Comparison of ENCODE assay signal across 25 cellular contexts in genomic region chr19:31981545-31981944, GRCh38.
DNase-seq lines count a peak whose midpoint lies in the region; ATAC-seq and TF ChIP-seq lines count a peak whose summit lies in the region.
"Had no signal": no experiment of that assay in that cellular context is flagged by ENCODE, and none has a peak within 500 bp of the region (broad histone marks: within the 10 kb centered on the region; RNA-seq: fewer than 3 reads in every experiment).

No MANE protein-coding gene starts in this region.

- H3K4me2 ChIP-seq in neuronal stem cell (ENCODE audit: insufficient read depth, low read length, poor library complexity, severe bottlenecking): no peak overlapping the region
- H3K4me2 ChIP-seq: BLaER1 had no signal

- H3K9me3 ChIP-seq in esophagus muscularis mucosa: peaks cover 0 to 8% (median 1%) of the 10 kb centered on the region in 4 donors
- peaks cover 0 to 4% of the 10 kb centered on the region in 2 donors for H3K9me3 ChIP-seq in neuronal stem cell (replicated peaks in 1 of 2; ENCODE audit: control insufficient read depth in 2 of 2, insufficient read depth in 1 of 2, low read depth in 1 of 2, low read length in 2 of 2)
- H3K9me3 ChIP-seq in thyroid gland: no peaks in the 10 kb centered on the region
- no peaks in the 10 kb centered on the region for H3K9me3 ChIP-seq in vagina
- H3K9me3 ChIP-seq: BE2C had no signal

- H3K9ac ChIP-seq in neuronal stem cell (ENCODE audit: low read depth, low read length, poor library complexity): peak overlapping the region; percentile 34
- H3K9ac ChIP-seq: BLaER1 had no signal

- H2BK15ac ChIP-seq in neuronal stem cell (ENCODE audit: low read length): no peak overlapping the region

- H3K36me3 ChIP-seq in esophagus muscularis mucosa (no peaks in the 10 kb centered on the region), neuronal stem cell (replicated peaks in 1 of 2; ENCODE audit: control insufficient read depth in 2 of 2, insufficient read depth in 2 of 2, low read length in 2 of 2) (no peaks in the 10 kb centered on the region), thyroid gland (no peaks in the 10 kb centered on the region), vagina (no peaks in the 10 kb centered on the region)
- H3K36me3 ChIP-seq: BE2C, BLaER1 had no signal

- H3K4me3 ChIP-seq in esophagus muscularis mucosa (no peak overlapping the region), neuronal stem cell (ENCODE audit: low read length in 2 of 2) (peak overlapping the region in 1 of 2 donors; percentile 36), thyroid gland (replicated peaks in 1 of 3) (no peak overlapping the region), vagina (no peak overlapping the region)
- H3K4me3 ChIP-seq: BLaER1, GM12878 had no signal

- DNase-seq in esophagus muscularis mucosa (ENCODE audit: extremely low spot score) (peak; percentile 91), neuronal stem cell (ENCODE audit: low spot score) (no peak), thyroid gland (no peak), vagina (ENCODE audit: extremely low spot score in 2 of 2) (peak; percentile 58 to 60), left ventricle myocardium superior (no peak)
- DNase-seq: 8988T; ACHN; BE2C; C1 segment of cervical spinal cord; CD4-positive, alpha-beta memory T cell; CD4-positive, CD25-positive, alpha-beta regulatory T cell; CD8-positive, alpha-beta memory T cell; COR-L47; DMS 273 treated with DMSO at 0.1 percent for 48 hours; DMS153; DMS53; DMS79; DND-41; EL; GDM1 had no signal

- H4K91ac ChIP-seq in neuronal stem cell (ENCODE audit: low read depth, low read length, poor library complexity): no peak overlapping the region

- no peaks in the 10 kb centered on the region for H3K79me1 ChIP-seq in neuronal stem cell (ENCODE audit: low read depth, low read length)

- TF ChIP-seq EP300 in esophagus muscularis mucosa (IDR thresholded peaks at IDR 0.05): no peak

- no peak for ATAC-seq in GM19035 (IDR thresholded peaks at IDR 0.05; ENCODE audit: unreplicated experiment)
- no peak for ATAC-seq in GM21528 (IDR thresholded peaks at IDR 0.05; ENCODE audit: low FRiP score, unreplicated experiment)
- no peak for ATAC-seq in left ventricle myocardium superior
- ATAC-seq in SK-N-SH treated with all-trans-retinoic acid at 6 μM for 48 hours: no peak
- ATAC-seq: GM12878 had no signal

- no peak overlapping the region for H3K23ac ChIP-seq in neuronal stem cell (ENCODE audit: low read depth, low read length, poor library complexity)

- TF ChIP-seq POLR2A in esophagus muscularis mucosa (IDR thresholded peaks at IDR 0.05; ENCODE audit: low read depth) (no peak), thyroid gland (IDR thresholded peaks at IDR 0.05) (no peak), vagina (IDR thresholded peaks at IDR 0.05) (no peak)

- peak overlapping the region; percentile 35 for H2AK5ac ChIP-seq in neuronal stem cell (ENCODE audit: low read depth, low read length)

- no peak overlapping the region for H2BK5ac ChIP-seq in neuronal stem cell (ENCODE audit: low read length)

- no peak overlapping the region for H3K18ac ChIP-seq in neuronal stem cell (ENCODE audit: low read length)

- H3K14ac ChIP-seq in neuronal stem cell (ENCODE audit: low read length): no peak overlapping the region

- intact Hi-C loops in esophagus muscularis mucosa (cut with DNase I) (no loop called here), thyroid gland (cut with DNase I) (no loop called here), vagina (cut with DNase I) (no loop called here), left ventricle myocardium superior (cut with micrococcal nuclease) (no loop called here)

- H4K8ac ChIP-seq in neuronal stem cell (ENCODE audit: low read depth, low read length): no peak overlapping the region

- H2BK120ac ChIP-seq in neuronal stem cell (ENCODE audit: low read depth, low read length): no peak overlapping the region

- no peak overlapping the region for H2BK12ac ChIP-seq in neuronal stem cell (ENCODE audit: low read length)

- H3K4ac ChIP-seq in neuronal stem cell (ENCODE audit: low read length): no peak overlapping the region

- no peak overlapping the region for H2AFZ ChIP-seq in neuronal stem cell (ENCODE audit: low read length)

- 100% methylated on average over 1 of the region's 2 CpGs for WGBS in esophagus muscularis mucosa
- no CpG with 5 or more reads among the region's 2 CpGs for WGBS in neuronal stem cell (ENCODE audit: extremely low coverage in 2 of 2, insufficient read length in 2 of 2, insufficient replicate concordance in 1 of 2), 2 donors
- 94 to 95% methylated on average over 2 of the region's 2 CpGs for WGBS in thyroid gland, 2 donors

- no peaks in the 10 kb centered on the region for H3K4me1 ChIP-seq in esophagus muscularis mucosa
- H3K4me1 ChIP-seq in neuronal stem cell (ENCODE audit: control insufficient read depth in 2 of 2, insufficient read depth in 1 of 2, low read depth in 1 of 2, low read length in 2 of 2): no peaks in the 10 kb centered on the region
- H3K4me1 ChIP-seq in thyroid gland: peaks cover 12 to 14% of the 10 kb centered on the region in 2 donors
- H3K4me1 ChIP-seq in vagina: no peaks in the 10 kb centered on the region
- H3K4me1 ChIP-seq: BE2C, BLaER1 had no signal

- no peak for TF ChIP-seq CTCF in esophagus muscularis mucosa (IDR thresholded peaks at IDR 0.05)
- TF ChIP-seq CTCF in thyroid gland (IDR thresholded peaks at IDR 0.05): no peak
- TF ChIP-seq CTCF in vagina (IDR thresholded peaks at IDR 0.05): no peak

- no peaks in the 10 kb centered on the region for H3K27me3 ChIP-seq in esophagus muscularis mucosa
- no peaks in the 10 kb centered on the region for H3K27me3 ChIP-seq in neuronal stem cell (ENCODE audit: control insufficient read depth in 3 of 3, insufficient read depth in 3 of 3, low read depth in 1 of 3, low read length in 3 of 3)
- H3K27me3 ChIP-seq in thyroid gland: no peaks in the 10 kb centered on the region
- H3K27me3 ChIP-seq in vagina: no peaks in the 10 kb centered on the region
- H3K27me3 ChIP-seq: BE2C, BLaER1 had no signal

- H3K27ac ChIP-seq in esophagus muscularis mucosa (replicated peaks in 1 of 4): no peak overlapping the region
- H3K27ac ChIP-seq in neuronal stem cell (replicated peaks; ENCODE audit: low read length): no peak overlapping the region
- peak overlapping the region in 2 of 3 donors; percentile 49 to 58 for H3K27ac ChIP-seq in thyroid gland
- H3K27ac ChIP-seq in vagina: no peak overlapping the region
- H3K27ac ChIP-seq: BLaER1 had no signal

TF ChIP-seq in SK-N-SH treated with all-trans-retinoic acid at 6 μM for 48 hours, 23 proteins besides CTCF, POLR2A, EP300 and RAD21 (continues in another document):
- no peak for TF ChIP-seq TSHZ2 (CRISPR knock-in tag; IDR thresholded peaks at IDR 0.05)
- TF ChIP-seq POU6F1 (CRISPR knock-in tag; IDR thresholded peaks at IDR 0.05; ENCODE audit: borderline replicate concordance, low read depth): no peak
- no peak for TF ChIP-seq RARB (CRISPR knock-in tag; IDR thresholded peaks at IDR 0.05)
- TF ChIP-seq CSDC2 (CRISPR knock-in tag; IDR thresholded peaks at IDR 0.05): no peak
- TF ChIP-seq PPARA (CRISPR knock-in tag; IDR thresholded peaks at IDR 0.05; ENCODE audit: borderline replicate concordance): no peak
- no peak for TF ChIP-seq ZNF70 (CRISPR knock-in tag; IDR thresholded peaks at IDR 0.05)
- TF ChIP-seq TCF4 (CRISPR knock-in tag; IDR thresholded peaks at IDR 0.05; ENCODE audit: borderline replicate concordance): no peak

Comparison
In these comparisons a context has a peak if more than half of its experiments do, and no peak if none do; other contexts are left out.
1. DNase-seq: peak in esophagus muscularis mucosa (single experiment) and vagina (2 of 2); none in neuronal stem cell (single experiment), thyroid gland (0 of 2) and left ventricle myocardium superior (single experiment).
2. H3K27ac ChIP-seq: peak in thyroid gland (2 of 3); none in esophagus muscularis mucosa (0 of 4), neuronal stem cell (single experiment) and vagina (single experiment).